Comparison of ENCODE assay signal across 1 cellular context in genomic region chr7:26288135-26288534, GRCh38. TPM values are rescaled to one million over a fixed set of nuclear protein-coding genes. Genes with fewer than 3 reads are reported as not detected.
"Had no signal": no experiment of that assay in that cellular context is flagged by ENCODE, and none has a peak within 500 bp of the region (broad histone marks: within the 10 kb centered on the region; RNA-seq: fewer than 3 reads in every experiment).

No MANE protein-coding gene starts in this region.

RNA-seq across cellular contexts. Expression of gene SNX10, which starts 3.5 kb away (rescaled TPM):
- total RNA-seq: HT-29 had no signal
